In the genomic region with DNA sequence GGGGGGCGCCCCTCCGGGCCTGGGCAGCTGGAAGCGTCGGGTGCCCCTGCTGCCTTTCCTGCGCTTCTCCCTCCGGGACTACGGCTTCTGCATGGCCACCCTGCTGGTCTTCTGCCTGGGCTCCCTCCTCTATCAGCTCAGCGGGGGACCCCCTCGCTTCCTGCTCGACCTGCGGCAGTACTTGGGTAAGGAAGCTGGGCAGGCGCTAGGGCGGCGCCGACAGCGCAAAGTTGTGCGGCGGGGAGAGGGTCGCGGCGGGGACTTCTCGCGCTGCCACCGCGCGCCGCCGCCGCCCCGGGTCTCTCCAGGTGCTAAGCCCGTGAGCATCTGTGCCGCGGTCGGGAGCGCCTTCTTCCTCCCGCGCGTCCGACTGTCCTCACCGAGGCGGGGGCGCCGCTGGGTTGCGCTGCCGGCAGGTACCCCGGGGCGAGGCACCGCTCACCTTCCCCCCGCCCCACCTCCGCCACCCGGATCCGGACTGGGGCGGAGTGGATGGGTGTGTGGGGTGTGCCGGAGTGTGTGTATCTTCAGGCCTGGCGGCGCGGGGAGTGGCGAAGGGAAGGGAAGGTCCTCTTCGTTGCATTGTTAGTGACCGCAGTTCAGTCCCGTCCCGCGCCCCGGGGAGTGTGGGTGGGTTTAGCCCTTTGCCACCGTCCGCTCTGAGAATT, we compare ENCODE assay signal across 8 cellular contexts.
DNase-seq lines count a peak whose midpoint lies in the region; TF ChIP-seq lines count a peak whose summit lies in the region.

No MANE protein-coding gene starts in this region.

- DNase-seq in NCI-H524 (lab: John Stamatoyannopoulos, UW) (peak; percentile 59 to 63), NCI-H524 treated with DMSO at 0.1 percent for 48 hours (lab: John Stamatoyannopoulos, UW) (no peak), HL-60 (ENCODE audit: low read depth in 1 of 2, low spot score in 1 of 2) (no peak), T-helper 9 cell (peak; percentile 63), NK-92 (lab: John Stamatoyannopoulos, UW; ENCODE audit: unreplicated experiment) (no peak)
- peak; percentile 68 for DNase-seq in central memory CD4-positive, alpha-beta T cell
- DNase-seq in stimulated activated CD4-positive, alpha-beta T cell treated with anti-CD3 and anti-CD28 coated beads, Interleukin-4, amount 100 ng/mL, for 1 hour = peak; percentile 53

- H3K4me3 ChIP-seq in HL-60 (replicated peaks; ENCODE audit: insufficient read depth, low read length) = peak overlapping the region; percentile 67

- TF ChIP-seq CTCF in HL-60 (IDR thresholded peaks at IDR 0.05; ENCODE audit: insufficient read depth, low read length) = no peak

- H3K27ac ChIP-seq in HL-60 (replicated peaks) (no peak overlapping the region), layer of hippocampus (ENCODE audit: low read depth, low read length) (peak overlapping the region; percentile 44)

- peaks cover 44% of the 10 kb centered on the region for H3K27me3 ChIP-seq in HL-60 (ENCODE audit: insufficient read depth, poor library complexity, severe bottlenecking)
- H3K27me3 ChIP-seq in layer of hippocampus (ENCODE audit: control insufficient read depth, insufficient read depth, low read length) = peaks cover 2% of the 10 kb centered on the region

Comparison
In these comparisons a context has a peak if more than half of its experiments do, and no peak if none do; other contexts are left out.
1. DNase-seq: peak in NCI-H524 (2 of 2), T-helper 9 cell (single experiment), central memory CD4-positive, alpha-beta T cell (single experiment) and stimulated activated CD4-positive, alpha-beta T cell treated with anti-CD3 and anti-CD28 coated beads, Interleukin-4, amount 100 ng/mL, for 1 hour (single experiment); none in NCI-H524 treated with DMSO at 0.1 percent for 48 hours (single experiment), HL-60 (0 of 2) and NK-92 (single experiment).